ENCODE assay signal across 8 cellular contexts in genomic region chr5:148179234-148179824, GRCh38. TPM values are rescaled to one million over a fixed set of nuclear protein-coding genes. Genes with fewer than 3 reads are reported as not detected.
DNase-seq lines count a peak whose midpoint lies in the region; ATAC-seq and TF ChIP-seq lines count a peak whose summit lies in the region.

No MANE protein-coding gene starts in this region.

- H3K4me1 ChIP-seq in colonic mucosa = no peaks in the 10 kb centered on the region
- no peaks in the 10 kb centered on the region for H3K4me1 ChIP-seq in lower lobe of right lung

- H3K36me3 ChIP-seq in colonic mucosa (no peaks in the 10 kb centered on the region), lower lobe of right lung (no peaks in the 10 kb centered on the region)

- H3K27me3 ChIP-seq in colonic mucosa (no peaks in the 10 kb centered on the region), lower lobe of right lung (ENCODE audit: low read depth) (no peaks in the 10 kb centered on the region)

- no peak overlapping the region for H3K4me3 ChIP-seq in colonic mucosa
- no peak overlapping the region for H3K4me3 ChIP-seq in lower lobe of right lung

- DNase-seq in Ammon's horn (ENCODE audit: low spot score) (peak; percentile 73), NOMO-1 treated with dmso at 0.1 percent for 144 hours (lab: John Stamatoyannopoulos, UW; ENCODE audit: unreplicated experiment) (peak; percentile 5), colonic mucosa (peak; percentile 18), lower lobe of right lung (no peak), ecto neural progenitor cell (ENCODE audit: low spot score) (no peak)

- H3K27ac ChIP-seq in colonic mucosa (no peak overlapping the region), lower lobe of right lung (no peak overlapping the region)

- H3K9me3 ChIP-seq in colonic mucosa (no peaks in the 10 kb centered on the region), lower lobe of right lung (no peaks in the 10 kb centered on the region)

- ATAC-seq in GM18520 (IDR thresholded peaks at IDR 0.05; ENCODE audit: unreplicated experiment) = peak; percentile 51
- ATAC-seq in HG03469 (IDR thresholded peaks at IDR 0.05; ENCODE audit: unreplicated experiment) = peak; percentile 54
- peak; percentile 75 to 84 for ATAC-seq in lower lobe of right lung
- no peak for ATAC-seq in HG03457 (IDR thresholded peaks at IDR 0.05; ENCODE audit: unreplicated experiment)

- TF ChIP-seq CTCF in colonic mucosa (IDR thresholded peaks at IDR 0.05) (peak; percentile 50), lower lobe of right lung (IDR thresholded peaks at IDR 0.05) (peak; percentile 70)

- intact Hi-C loops in colonic mucosa (cut with DNase I) (loop anchor here (10.0 kb wide), 2 partner anchors 195 to 265 kb away; no protein-coding TSS in a partner anchor), lower lobe of right lung (cut with DNase I) (no loop called here)

- no peak overlapping the region for H3K9ac ChIP-seq in colonic mucosa (ENCODE audit: low read depth in 2 of 2, low read length in 2 of 2)

RNA-seq across cellular contexts. Expression of gene SPINK14, which starts 11.0 kb away (rescaled TPM):
- total RNA-seq in colonic mucosa = not detected
- total RNA-seq in lower lobe of right lung = not detected

RNA-seq across cellular contexts. Expression of gene SPINK6, which starts 23.5 kb away (rescaled TPM):
- total RNA-seq in colonic mucosa (under 1 TPM in 1 of 2 donors, not detected in 1; 0.45 TPM), lower lobe of right lung (not detected)

RNA-seq across cellular contexts. Expression of gene MARCOL, which starts 59.0 kb away (rescaled TPM):
- total RNA-seq in colonic mucosa (under 1 TPM in 1 of 2 donors, not detected in 1; 0.27 TPM), lower lobe of right lung (not detected)

Comparison
In these comparisons a context has a peak if more than half of its experiments do, and no peak if none do; other contexts are left out.
1. DNase-seq: peak in Ammon's horn (single experiment), NOMO-1 treated with dmso at 0.1 percent for 144 hours (single experiment) and colonic mucosa (single experiment); none in lower lobe of right lung (single experiment) and ecto neural progenitor cell (single experiment).